1 cellular context compared by ENCODE assay signal in the genomic region with DNA sequence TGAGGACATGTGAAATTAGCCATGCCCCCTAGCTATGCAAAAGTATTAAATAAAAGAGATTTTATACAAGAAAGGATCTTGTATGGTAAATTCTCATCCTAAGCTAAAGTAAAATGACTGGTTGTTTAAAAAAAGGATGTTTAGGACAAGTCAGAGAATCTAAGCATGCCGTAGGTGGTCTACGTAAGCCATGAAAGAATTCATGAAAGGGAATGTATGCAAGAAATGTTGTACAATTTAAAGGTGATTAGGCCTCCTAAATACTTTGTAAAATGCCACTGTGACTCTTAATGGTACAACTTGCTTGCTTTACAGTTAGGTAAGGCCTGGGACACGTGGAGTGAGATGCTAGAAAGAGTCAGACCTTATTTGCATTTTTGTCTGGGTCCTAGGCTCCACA.
TF ChIP-seq lines count a peak whose summit lies in the region.

No MANE protein-coding gene starts in this region.

TF ChIP-seq in GM23338, 12 proteins besides CTCF, POLR2A, EP300 and RAD21 (continued from another document):
- TF ChIP-seq ZNF462 (CRISPR knock-in tag; IDR thresholded peaks at IDR 0.05) (no peak), NANOG (IDR thresholded peaks at IDR 0.05; ENCODE audit: borderline replicate concordance) (no peak), STAT1 (IDR thresholded peaks at IDR 0.05; ENCODE audit: unreplicated experiment) (no peak), CREB1 (CRISPR knock-in tag; IDR thresholded peaks at IDR 0.05; ENCODE audit: low read depth) (no peak), JUNB (IDR thresholded peaks at IDR 0.05; ENCODE audit: unreplicated experiment) (no peak), ZNF331 (CRISPR knock-in tag; IDR thresholded peaks at IDR 0.05; ENCODE audit: low read depth) (no peak), POLR2AphosphoS5 (IDR thresholded peaks at IDR 0.05; ENCODE audit: low read depth) (no peak), ZNF114 (CRISPR knock-in tag; IDR thresholded peaks at IDR 0.05) (no peak), EZH2phosphoT487 (IDR thresholded peaks at IDR 0.05; ENCODE audit: unreplicated experiment) (no peak)
